Comparison of ENCODE assay signal across 22 cellular contexts in genomic region chr6:36063318-36063717, GRCh38. TPM values are rescaled to one million over a fixed set of nuclear protein-coding genes. Genes with fewer than 3 reads are reported as not detected.
DNase-seq lines count a peak whose midpoint lies in the region; ATAC-seq, FAIRE-seq and TF ChIP-seq lines count a peak whose summit lies in the region.
"Had no signal": no experiment of that assay in that cellular context is flagged by ENCODE, and none has a peak within 500 bp of the region (broad histone marks: within the 10 kb centered on the region; RNA-seq: fewer than 3 reads in every experiment).

No MANE protein-coding gene starts in this region.

- H3K9ac ChIP-seq in HepG2 (ENCODE audit: insufficient read depth, low read depth, low read length) = no peak overlapping the region

- H3K4me1 ChIP-seq in Caco-2 (peaks cover 57% of the 10 kb centered on the region), HepG2 (ENCODE audit: insufficient read depth, low read length) (peaks cover 73% of the 10 kb centered on the region)

- FAIRE-seq in HepG2 (lab: Jason Lieb, UNC) (peak; percentile 40), GM19239 (lab: Jason Lieb, UNC) (no peak)
- FAIRE-seq: A549, GM12892 had no signal

- CTCF ChIA-PET in Caco-2 (lab: Charles Lee) = no interaction called here
- CTCF ChIA-PET in WTC11 (lab: Charles Lee) = no interaction called here
- CTCF ChIA-PET in HepG2 (lab: Yijun Ruan, JAX; ENCODE audit: low intra/inter-chr PET ratio, low total read pairs) = no interaction called here
- CTCF ChIA-PET in GM10248 (lab: Yijun Ruan, JAX) = interaction anchor here (1.5 kb wide), 1 partner anchor 36 kb away, joined by 4 read pairs; the partner anchor contains the start of gene MAPK14

- H3K9me3 Mint-ChIP-seq in Caco-2 (ENCODE audit: unreplicated experiment) (no peaks in the 10 kb centered on the region), WTC11 (no peaks in the 10 kb centered on the region)
- H3K9me3 Mint-ChIP-seq: CD8-positive, alpha-beta T cell; GM23338; H9 had no signal

- H3K27me3 ChIP-seq in Caco-2 (replicated peaks; ENCODE audit: control insufficient read depth, insufficient read depth, low read length) = no peaks in the 10 kb centered on the region
- H3K27me3 ChIP-seq in HepG2 (ENCODE audit: control insufficient read depth in 1 of 2, insufficient read depth in 2 of 2, low read length in 2 of 2) = no peaks in the 10 kb centered on the region

- H3K4me3 ChIP-seq in Caco-2 (ENCODE audit: low read depth, low read length) (no peak overlapping the region), HepG2 (replicated peaks in 1 of 3; ENCODE audit: insufficient read depth in 1 of 3, low read depth in 2 of 3, low read length in 3 of 3) (no peak overlapping the region)
- H3K4me3 ChIP-seq: A549, GM23338 had no signal

- H3K4me3 Mint-ChIP-seq in Caco-2 (ENCODE audit: unreplicated experiment) = no peak overlapping the region
- H3K4me3 Mint-ChIP-seq in WTC11 = no peak overlapping the region
- H3K4me3 Mint-ChIP-seq: CD8-positive, alpha-beta T cell; GM23338; H9 had no signal

- ATAC-seq in WTC11 (no peak), HepG2 (peak; percentile 81), HG03342 (IDR thresholded peaks at IDR 0.05; ENCODE audit: unreplicated experiment) (no peak), left lobe of liver (no peak)
- ATAC-seq: A549; CD8-positive, alpha-beta T cell; GM23338; HCT116 had no signal

- H3K9me3 ChIP-seq in Caco-2 = no peaks in the 10 kb centered on the region
- no peaks in the 10 kb centered on the region for H3K9me3 ChIP-seq in HepG2 (ENCODE audit: low read length)
- H3K9me3 ChIP-seq: A549 had no signal

- in situ Hi-C loops in HepG2 (cut with HindIII; ENCODE audit: extremely low pct_ligation_motif_present, low pct_unique_long_range_greater_than_20kb) = no loop called here

- H3K27me3 Mint-ChIP-seq in Caco-2 (ENCODE audit: insufficient read depth, unreplicated experiment) (no peaks in the 10 kb centered on the region), WTC11 (ENCODE audit: low read depth) (no peaks in the 10 kb centered on the region)

- peak overlapping the region; percentile 91 for H3K27ac ChIP-seq in HepG2 (ENCODE audit: extremely low read length, insufficient read depth, low read length)
- H3K27ac ChIP-seq: A549 had no signal

- peak; percentile 55 to 86; a peak in 2 of 4 replicates for TF ChIP-seq EP300 in HepG2 (IDR thresholded peaks at IDR 0.05; ENCODE audit: low read depth in 2 of 2, low read length in 2 of 2)
- TF ChIP-seq EP300 in HepG2 (CRISPR knock-in tag; IDR thresholded peaks at IDR 0.05; ENCODE audit: borderline replicate concordance) = no peak

- DNase-seq in Caco-2 (peak; percentile 56 to 68), WTC11 (ENCODE audit: low spot score) (no peak), HepG2 (ENCODE audit: low spot score) (peak; percentile 85), GM10248 (ENCODE audit: extremely low spot score) (no peak), GM19239 (ENCODE audit: insufficient read length, low spot score) (no peak), left lobe of liver (ENCODE audit: low spot score) (no peak)
- DNase-seq: 8988T; C1 segment of cervical spinal cord; CD8-positive, alpha-beta T cell; DMS53; DMS79 treated with DMSO at 0.1 percent for 48 hours; GF-D8; H9 had no signal

- 23% methylated on average over 4 of the region's 4 CpGs for WGBS in HepG2 (ENCODE audit: low lambda C conversion rate)

- TF ChIP-seq CTCF in Caco-2 (IDR thresholded peaks at IDR 0.05; ENCODE audit: insufficient read depth in 1 of 2, low read depth in 1 of 2, low read length in 1 of 2, severe bottlenecking in 1 of 2, unreplicated experiment in 1 of 2) (no peak), WTC11 (IDR thresholded peaks at IDR 0.05) (no peak), HepG2 (CRISPR knock-in tag; IDR thresholded peaks at IDR 0.05) (no peak), GM10248 (IDR thresholded peaks at IDR 0.05; ENCODE audit: control extremely low read depth, extremely low read depth, low read depth, missing control alignments) (no peak)

- H3K27ac Mint-ChIP-seq in Caco-2 (ENCODE audit: unreplicated experiment) (no peak overlapping the region), WTC11 (no peak overlapping the region)
- H3K27ac Mint-ChIP-seq: CD8-positive, alpha-beta T cell; GM23338; H9 had no signal

- BruUV-seq in Caco-2 (replicated peaks; lab: Mats Ljungman, UMichigan) (no TSS peak), HepG2 (replicated peaks; lab: Mats Ljungman, UMichigan) (no TSS peak)

- peaks cover 5% of the 10 kb centered on the region; the same call in 1 of the 2 replicates for H4K20me1 ChIP-seq in HepG2 (ENCODE audit: insufficient read depth, low read length)

- peaks cover 29% of the 10 kb centered on the region for H3K36me3 Mint-ChIP-seq in Caco-2 (ENCODE audit: insufficient read depth, unreplicated experiment)
- peaks cover 11% of the 10 kb centered on the region for H3K36me3 Mint-ChIP-seq in WTC11

- H3K4me2 ChIP-seq in HepG2 (ENCODE audit: low read depth, low read length) = peak overlapping the region; percentile 80
- H3K4me2 ChIP-seq: A549, GM23338 had no signal

- H3K79me2 ChIP-seq in HepG2 (ENCODE audit: insufficient read depth, low read length) = peaks cover 74% of the 10 kb centered on the region

- H3K36me3 ChIP-seq in Caco-2 (ENCODE audit: control insufficient read depth, insufficient read depth, low read length) (no peaks in the 10 kb centered on the region; the same call in 1 of the 2 replicates), HepG2 (replicated peaks in 1 of 2; ENCODE audit: control insufficient read depth in 1 of 2, insufficient read depth in 2 of 2, low read length in 2 of 2) (peaks cover 12 to 18% of the 10 kb centered on the region in 2 experiments)

- H3K4me1 Mint-ChIP-seq in Caco-2 (ENCODE audit: low read depth, unreplicated experiment) (peaks cover 36% of the 10 kb centered on the region), WTC11 (0 out of 2 replicates have a peak, but pooled peaks cover 10% of the 10 kb centered on the region)
- H3K4me1 Mint-ChIP-seq: GM23338 had no signal

- no peak for TF ChIP-seq RAD21 in HepG2 (CRISPR knock-in tag; IDR thresholded peaks at IDR 0.05)

- no peak overlapping the region for H2AFZ ChIP-seq in HepG2 (ENCODE audit: low read length)
- H2AFZ ChIP-seq: GM23338 had no signal

- TF ChIP-seq POLR2A in HepG2 (IDR thresholded peaks at IDR 0.05; ENCODE audit: insufficient read depth in 1 of 2, low read depth in 2 of 2, low read length in 2 of 2) = no peak

- POLR2A ChIA-PET in Caco-2 (lab: Charles Lee) (no interaction called here), WTC11 (lab: Charles Lee) (no interaction called here), HepG2 (lab: Yijun Ruan, JAX) (interaction anchor here (4.7 kb wide), 1 partner anchor 36 kb away, joined by 50 read pairs; the partner anchor contains the start of gene MAPK14), GM10248 (lab: Yijun Ruan, JAX) (no interaction called here)

- intact Hi-C loops in Caco-2 (cut with micrococcal nuclease; ENCODE audit: unreplicated experiment) (no loop called here), HepG2 (cut with micrococcal nuclease; ENCODE audit: unreplicated experiment) (no loop called here)

RNA-seq across cellular contexts. Expression of gene MAPK14, which starts 35.7 kb away (rescaled TPM):
- total RNA-seq in Caco-2 (2022) (69.3 and 72.0 TPM in 2 replicates), WTC11 (2021) (30.8 to 34.7 TPM (median 34.0 TPM) in 3 replicates), HepG2 (2016; rRNA removed; fragmentation: Illumina TruSeq; extraction: Trizol) (67.3 and 74.9 TPM in 2 replicates), left lobe of liver (40.8 TPM)
- 7.2 and 7.5 TPM in 2 replicates for total RNA-seq in HepG2 (2016; cell fraction: cytosol; rRNA removed; fragmentation: Illumina TruSeq; extraction: Trizol; ENCODE audit: low read depth)
- total RNA-seq in HepG2 (2016; cell fraction: insoluble cytoplasmic fraction; rRNA removed; fragmentation: Illumina TruSeq; extraction: Trizol) = 67.5 and 68.5 TPM in 2 replicates
- 20.7 and 21.7 TPM in 2 replicates for total RNA-seq in HepG2 (2016; cell fraction: membrane; rRNA removed; fragmentation: Illumina TruSeq; extraction: Trizol)
- 113 and 120 TPM in 2 replicates for total RNA-seq in HepG2 (2016; cell fraction: nucleus; rRNA removed; fragmentation: Illumina TruSeq; extraction: Trizol)
- 52.0 and 66.3 TPM in 2 replicates for polyA plus RNA-seq in HepG2 (2011; rRNA removed)
- polyA plus RNA-seq in HepG2 (2011; cell fraction: cytosol; rRNA removed) = 29.4 and 43.0 TPM in 2 replicates
- 53.6 and 57.1 TPM in 2 replicates for polyA plus RNA-seq in HepG2 (2011; cell fraction: nucleus; rRNA removed)
- 53.3 and 55.6 TPM in 2 replicates for polyA plus RNA-seq in HepG2 (2012)
- 2.4 and 3.2 TPM in 2 replicates for polyA plus RNA-seq in HepG2 (2016; cell fraction: cytosol; fragmentation: Illumina TruSeq; extraction: Trizol; ENCODE audit: low read depth)
- 53.0 and 55.3 TPM in 2 replicates for polyA plus RNA-seq in HepG2 (2016; cell fraction: insoluble cytoplasmic fraction; fragmentation: Illumina TruSeq; extraction: Trizol; ENCODE audit: low read depth)
- 8.8 and 9.7 TPM in 2 replicates for polyA plus RNA-seq in HepG2 (2016; cell fraction: membrane; fragmentation: Illumina TruSeq; extraction: Trizol; ENCODE audit: low read depth)
- 90.3 and 105 TPM in 2 replicates for polyA plus RNA-seq in HepG2 (2016; cell fraction: nucleus; fragmentation: Illumina TruSeq; extraction: Trizol; ENCODE audit: insufficient read depth, low read depth)
- 75.6 and 86.1 TPM in 2 replicates for polyA minus RNA-seq in HepG2 (2011; rRNA and poly(A)+ RNA removed; ENCODE audit: low replicate concordance)
- 50.6 and 54.7 TPM in 2 replicates for polyA minus RNA-seq in HepG2 (2011; cell fraction: cytosol; rRNA and poly(A)+ RNA removed)
- polyA minus RNA-seq in HepG2 (2011; cell fraction: nucleus; rRNA and poly(A)+ RNA removed) = 204 and 254 TPM in 2 replicates

RNA-seq across cellular contexts. Expression of gene SLC26A8, which starts 38.9 kb away (rescaled TPM):
- total RNA-seq in Caco-2 (2022) (1.4 and 1.8 TPM in 2 replicates), WTC11 (2021) (0.46 to 0.80 TPM (median 0.50 TPM) in 3 replicates), HepG2 (2016; rRNA removed; fragmentation: Illumina TruSeq; extraction: Trizol) (not detected in 2 replicates), left lobe of liver (0.30 TPM)
- total RNA-seq in HepG2 (2016; cell fraction: cytosol; rRNA removed; fragmentation: Illumina TruSeq; extraction: Trizol; ENCODE audit: low read depth) = not detected in 2 replicates
- 0.11 TPM in 1 of 2 replicates, not detected in the other for total RNA-seq in HepG2 (2016; cell fraction: insoluble cytoplasmic fraction; rRNA removed; fragmentation: Illumina TruSeq; extraction: Trizol)
- not detected in 2 replicates for total RNA-seq in HepG2 (2016; cell fraction: membrane; rRNA removed; fragmentation: Illumina TruSeq; extraction: Trizol)
- 0.09 and 0.12 TPM in 2 replicates for total RNA-seq in HepG2 (2016; cell fraction: nucleus; rRNA removed; fragmentation: Illumina TruSeq; extraction: Trizol)
- 0.42 and 0.46 TPM in 2 replicates for polyA plus RNA-seq in HepG2 (2011; rRNA removed)
- polyA plus RNA-seq in HepG2 (2011; cell fraction: cytosol; rRNA removed) = 0.16 and 0.17 TPM in 2 replicates
- polyA plus RNA-seq in HepG2 (2011; cell fraction: nucleus; rRNA removed) = 0.64 and 1.1 TPM in 2 replicates
- 0.05 and 0.16 TPM in 2 replicates for polyA plus RNA-seq in HepG2 (2012)
- not detected in 2 replicates for polyA plus RNA-seq in HepG2 (2016; cell fraction: cytosol; fragmentation: Illumina TruSeq; extraction: Trizol; ENCODE audit: low read depth)
- 0.11 TPM in 1 of 2 replicates, not detected in the other for polyA plus RNA-seq in HepG2 (2016; cell fraction: insoluble cytoplasmic fraction; fragmentation: Illumina TruSeq; extraction: Trizol; ENCODE audit: low read depth)
- not detected in 2 replicates for polyA plus RNA-seq in HepG2 (2016; cell fraction: membrane; fragmentation: Illumina TruSeq; extraction: Trizol; ENCODE audit: low read depth)
- polyA plus RNA-seq in HepG2 (2016; cell fraction: nucleus; fragmentation: Illumina TruSeq; extraction: Trizol; ENCODE audit: insufficient read depth, low read depth) = 0.15 and 0.28 TPM in 2 replicates
- polyA minus RNA-seq in HepG2 (2011; rRNA and poly(A)+ RNA removed; ENCODE audit: low replicate concordance) = 0.42 TPM in 1 of 2 replicates, not detected in the other
- 0.26 TPM in 1 of 2 replicates, not detected in the other for polyA minus RNA-seq in HepG2 (2011; cell fraction: cytosol; rRNA and poly(A)+ RNA removed)
- polyA minus RNA-seq in HepG2 (2011; cell fraction: nucleus; rRNA and poly(A)+ RNA removed) = 0.39 and 0.50 TPM in 2 replicates
- total RNA-seq: CD8-positive, alpha-beta T cell; Daoy; G401; H4 had no signal
- polyA plus RNA-seq: A549, BJ had no signal

Comparison
In these comparisons a context has a peak if more than half of its experiments do, and no peak if none do; other contexts are left out.
1. DNase-seq: peak in Caco-2 (2 of 2) and HepG2 (single experiment); none in WTC11 (single experiment), GM10248 (single experiment), GM19239 (single experiment) and left lobe of liver (single experiment).